16 cellular contexts compared by ENCODE assay signal in the genomic region with DNA sequence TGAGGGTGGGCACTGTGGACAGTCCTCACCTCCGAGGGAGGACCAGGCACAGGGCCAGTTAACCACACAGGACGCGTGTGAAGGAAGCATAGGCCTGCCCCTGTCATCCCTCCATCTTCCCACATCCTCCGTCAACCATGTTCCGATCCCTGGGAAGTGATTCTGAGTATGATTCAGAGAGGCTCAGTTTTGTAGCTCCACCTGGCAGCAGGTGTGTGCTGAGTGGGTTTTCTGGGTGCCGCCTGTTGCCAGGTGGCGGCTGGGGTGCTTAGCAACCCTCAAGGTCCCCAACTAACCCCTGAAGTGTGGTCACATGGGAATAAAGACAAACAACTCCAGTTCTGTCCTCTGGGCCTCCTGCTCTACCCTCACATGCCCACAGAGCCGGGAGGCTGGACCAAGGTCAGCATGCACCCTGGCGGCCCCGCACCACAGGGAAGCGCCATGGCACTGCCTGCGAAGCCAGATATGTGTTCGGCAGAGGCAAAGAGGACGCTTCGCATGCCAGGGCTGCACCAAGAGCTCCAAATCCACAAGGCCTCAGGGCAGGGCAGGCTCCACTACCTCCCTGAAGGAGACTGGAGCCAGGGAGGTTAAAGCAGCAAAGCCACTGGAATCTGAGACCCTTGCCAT. TPM values are rescaled to one million over a fixed set of nuclear protein-coding genes. Genes with fewer than 3 reads are reported as not detected.
DNase-seq lines count a peak whose midpoint lies in the region; ATAC-seq and TF ChIP-seq lines count a peak whose summit lies in the region.
"Had no signal": no experiment of that assay in that cellular context is flagged by ENCODE, and none has a peak within 500 bp of the region (broad histone marks: within the 10 kb centered on the region; RNA-seq: fewer than 3 reads in every experiment).

No MANE protein-coding gene starts in this region.

- H3K9me3 Mint-ChIP-seq in neural progenitor cell: no peaks in the 10 kb centered on the region

- H3K9ac ChIP-seq in neural progenitor cell: no peak overlapping the region

- peaks cover 5% of the 10 kb centered on the region for H3K4me1 Mint-ChIP-seq in neural progenitor cell

- H3K27ac Mint-ChIP-seq in neural progenitor cell: no peak overlapping the region

- no peaks in the 10 kb centered on the region for H3K27me3 Mint-ChIP-seq in neural progenitor cell (ENCODE audit: insufficient read depth, low read depth)

- no peaks in the 10 kb centered on the region for H3K79me2 ChIP-seq in neural progenitor cell (ENCODE audit: low read depth)

- no peak for DNase-seq in heart right ventricle
- no peak for DNase-seq in left ventricle myocardium superior
- DNase-seq in caudate nucleus (lab: John Stamatoyannopoulos, UW): peak in 13 of 61 donors; percentile 18 to 66 (median 23)
- no peak for DNase-seq in neural progenitor cell (ENCODE audit: low spot score)
- DNase-seq in tibial nerve (ENCODE audit: low spot score in 2 of 2): no peak
- DNase-seq in AML-193 (lab: John Stamatoyannopoulos, UW): no peak
- DNase-seq in D341Med (ENCODE audit: low spot score): no peak
- DNase-seq in islet precursor cell: no peak
- DNase-seq: BE2C, DMS 273 treated with DMSO at 0.1 percent for 48 hours, GOT3, Karpas-422, NCI-H1694, NCI-H526, Peyer's patch had no signal

- 95 to 98% methylated on average over 15 of the region's 15 CpGs for WGBS in heart right ventricle, 2 donors
- WGBS in tibial nerve, 2 donors: 92 to 93% methylated on average over 15 of the region's 15 CpGs

- H3K4me1 ChIP-seq in heart right ventricle (peaks cover 0 to 50% (median 14%) of the 10 kb centered on the region in 9 donors), neural progenitor cell (peaks cover 9% of the 10 kb centered on the region), tibial nerve (peaks cover 0 to 66% (median 28%) of the 10 kb centered on the region in 4 donors)

- ATAC-seq in heart right ventricle (no peak), left ventricle myocardium superior (no peak)
- ATAC-seq: SK-N-SH treated with all-trans-retinoic acid at 6 μM for 48 hours had no signal

- H3K27ac ChIP-seq in heart right ventricle (peak overlapping the region in 6 of 10 donors; percentile 0 to 85 (median 68)), caudate nucleus (ENCODE audit: low read depth, low read length) (peak overlapping the region; percentile 69), neural progenitor cell (no peak overlapping the region), tibial nerve (peak overlapping the region; percentile 30 to 90 (median 68))

- H3K36me3 Mint-ChIP-seq in neural progenitor cell: peaks cover 6% of the 10 kb centered on the region

- H3K4me3 ChIP-seq in heart right ventricle (no peak overlapping the region), neural progenitor cell (no peak overlapping the region), tibial nerve (no peak overlapping the region)
- H3K4me3 ChIP-seq: Peyer's patch had no signal

- H3K4me3 Mint-ChIP-seq in neural progenitor cell: peak overlapping the region; percentile 65

- H3K36me3 ChIP-seq in heart right ventricle (no peaks in the 10 kb centered on the region), neural progenitor cell (no peaks in the 10 kb centered on the region), tibial nerve (peaks cover 0 to 10% (median 0%) of the 10 kb centered on the region in 3 donors)
- H3K36me3 ChIP-seq: BE2C, Peyer's patch had no signal

- intact Hi-C loops in heart right ventricle (cut with DNase I) (loop anchor here in 3 of 10 donors (5.0 to 10.0 kb wide), 3 partner anchors 55 to 112 kb away; a partner anchor contains a TSS), left ventricle myocardium superior (cut with micrococcal nuclease) (no loop called here)

- H3K27me3 ChIP-seq in heart right ventricle (no peaks in the 10 kb centered on the region), neural progenitor cell (no peaks in the 10 kb centered on the region), tibial nerve (no peaks in the 10 kb centered on the region)
- H3K27me3 ChIP-seq: BE2C, Peyer's patch had no signal

- no peak overlapping the region for H2AFZ ChIP-seq in neural progenitor cell (replicated peaks)

- H3F3A ChIP-seq in neural progenitor cell (ENCODE audit: low read depth): no peaks in the 10 kb centered on the region

- TF ChIP-seq CTCF in heart right ventricle (IDR thresholded peaks at IDR 0.05) (no peak), neural progenitor cell (IDR thresholded peaks at IDR 0.05) (no peak), tibial nerve (IDR thresholded peaks at IDR 0.05) (no peak)

- H4K20me1 ChIP-seq in neural progenitor cell (ENCODE audit: low read depth): no peaks in the 10 kb centered on the region

- no peak for TF ChIP-seq POLR2A in tibial nerve (IDR thresholded peaks at IDR 0.05)

- H3K9me3 ChIP-seq in heart right ventricle (no peaks in the 10 kb centered on the region), neural progenitor cell (ENCODE audit: low read depth) (no peaks in the 10 kb centered on the region), tibial nerve (no peaks in the 10 kb centered on the region)
- H3K9me3 ChIP-seq: BE2C, Peyer's patch had no signal

- TF ChIP-seq EP300 in tibial nerve (IDR thresholded peaks at IDR 0.05): no peak

- no peak overlapping the region for H3K4me2 ChIP-seq in neural progenitor cell

RNA-seq across cellular contexts. Expression of a gene that starts 60.0 kb away (rescaled TPM):
- 10 to 100 TPM in 5 of 10 donors, 1 to 10 TPM in 5; 5.3 to 50.8 (median 10.5) TPM for total RNA-seq in heart right ventricle
- 10 to 100 TPM; 16.4 to 19.5 TPM for polyA plus RNA-seq in heart right ventricle
- 14.6 TPM for total RNA-seq in left ventricle myocardium superior
- 25.3 and 28.9 TPM in 2 replicates for total RNA-seq in neural progenitor cell (ENCODE audit: low replicate concordance)
- 100 to 1,000 TPM; 145 to 393 (median 207) TPM for total RNA-seq in tibial nerve
